In genomic region chr5:3214396-3214795, GRCh38 we compare ENCODE assay signal across 22 cellular contexts.
"Had no signal": no experiment of that assay in that cellular context is flagged by ENCODE, and none has a peak within 500 bp of the region (broad histone marks: within the 10 kb centered on the region; RNA-seq: fewer than 3 reads in every experiment).

No MANE protein-coding gene starts in this region.

- H3K4me1 Mint-ChIP-seq: immature natural killer cell, mesothelial cell of epicardium, naive B cell had no signal

- H3K79me2 ChIP-seq: hepatocyte had no signal

- H3K4me2 ChIP-seq: hepatocyte had no signal

- H3K9me3 ChIP-seq: esophagus muscularis mucosa, gastroesophageal sphincter, heart left ventricle, left lung, lower lobe of right lung had no signal

- H3K27ac Mint-ChIP-seq: dendritic cell treated with granulocyte-macrophage colony-stimulating factor and Interleukin-4, amounts not matched to agents 40 ng/mL and 50 ng/mL, for 4 days; immature natural killer cell; mesothelial cell of epicardium; naive B cell had no signal

- H3K36me3 ChIP-seq: esophagus muscularis mucosa, gastroesophageal sphincter, heart left ventricle, left lung, lower lobe of right lung had no signal

- H2AFZ ChIP-seq: hepatocyte had no signal

- FAIRE-seq: colon, endothelial cell of umbilical vein, frontal cortex had no signal

- H3K4me3 Mint-ChIP-seq: dendritic cell treated with granulocyte-macrophage colony-stimulating factor and Interleukin-4, amounts not matched to agents 40 ng/mL and 50 ng/mL, for 4 days; immature natural killer cell; mesothelial cell of epicardium; naive B cell had no signal

- H3K4me3 ChIP-seq: esophagus muscularis mucosa, gastroesophageal sphincter, heart left ventricle, hepatocyte, left lung, lower lobe of right lung, mucosa of descending colon had no signal

- H3K27ac ChIP-seq: esophagus muscularis mucosa, foreskin keratinocyte, gastroesophageal sphincter, heart left ventricle, hepatocyte, left lung, lower lobe of right lung had no signal

- ATAC-seq: foreskin keratinocyte, gastroesophageal sphincter, heart left ventricle, left cardiac atrium, left lung, left ventricle myocardium superior, lower lobe of right lung, mucosa of descending colon had no signal

- H3K9me3 Mint-ChIP-seq: dendritic cell treated with granulocyte-macrophage colony-stimulating factor and Interleukin-4, amounts not matched to agents 40 ng/mL and 50 ng/mL, for 4 days; mesothelial cell of epicardium had no signal

- H3K27me3 ChIP-seq: foreskin keratinocyte, gastroesophageal sphincter, hepatocyte, left lung had no signal

- H3K36me3 Mint-ChIP-seq: immature natural killer cell, mesothelial cell of epicardium, naive B cell had no signal

- H3K27me3 Mint-ChIP-seq: dendritic cell treated with granulocyte-macrophage colony-stimulating factor and Interleukin-4, amounts not matched to agents 40 ng/mL and 50 ng/mL, for 4 days; naive B cell had no signal

- DNase-seq: cortex of kidney; effector CD4-positive, alpha-beta T cell; effector memory CD4-positive, alpha-beta T cell; foreskin keratinocyte; hypothalamus; immature natural killer cell; left cardiac atrium; left ventricle myocardium superior; lower lobe of right lung; mesenchymal stem cell; naive B cell had no signal

- H3K4me1 ChIP-seq: esophagus muscularis mucosa, foreskin keratinocyte, gastroesophageal sphincter, heart left ventricle, left lung, lower lobe of right lung had no signal
